ENCODE assay signal across 11 cellular contexts in genomic region chr3:62186967-62187366, GRCh38.
A peak's percentile ranks its signal among the peaks of the same experiment; 100 is the strongest.
DNase-seq lines count a peak whose midpoint lies in the region; ATAC-seq, FAIRE-seq and TF ChIP-seq lines count a peak whose summit lies in the region.
"Had no signal": no experiment of that assay in that cellular context is flagged by ENCODE, and none has a peak within 500 bp of the region (broad histone marks: within the 10 kb centered on the region; RNA-seq: fewer than 3 reads in every experiment).

No MANE protein-coding gene starts in this region.

- CTCF ChIA-PET in CD4-positive, alpha-beta memory T cell (lab: Charles Lee; ENCODE audit: partially characterized antibody) = interaction anchor here (1.0 to 3.9 kb wide), 3 partner anchors 11 to 15 kb away, joined by 3 to 50 read pairs (median 27); no protein-coding TSS in a partner anchor

- no peak overlapping the region for H3K4me3 Mint-ChIP-seq in CD4-positive, alpha-beta memory T cell

- H3K4me3 ChIP-seq in CD4-positive, alpha-beta memory T cell (ENCODE audit: low read length in 2 of 2) = no peak overlapping the region
- H3K4me3 ChIP-seq: BLaER1 treated with 17β-estradiol and CSF1 and Interleukin-3, amounts not matched to agents 10 nM and 100 nM; SJSA1 had no signal

- H3K27me3 Mint-ChIP-seq in CD4-positive, alpha-beta memory T cell = peaks cover 0 to 3% of the 10 kb centered on the region in 2 donors

- H3K27ac Mint-ChIP-seq in CD4-positive, alpha-beta memory T cell = no peak overlapping the region

- H3K36me3 ChIP-seq in CD4-positive, alpha-beta memory T cell (ENCODE audit: insufficient read depth, low read length) = no peaks in the 10 kb centered on the region
- H3K36me3 ChIP-seq: SJSA1 had no signal

- FAIRE-seq in urothelium cell line (lab: Jason Lieb, UNC) = no peak

- no peaks in the 10 kb centered on the region for H3K9me3 ChIP-seq in CD4-positive, alpha-beta memory T cell (ENCODE audit: control insufficient read depth in 1 of 2, low read length in 2 of 2)
- H3K9me3 ChIP-seq: BLaER1 treated with 17β-estradiol and CSF1 and Interleukin-3, amounts not matched to agents 10 nM and 100 nM; SJSA1 had no signal

- DNase-seq in NCI-H748 (lab: John Stamatoyannopoulos, UW; ENCODE audit: unreplicated experiment) (peak; percentile 22), NCI-H748 treated with DMSO at 0.1 percent for 48 hours (lab: John Stamatoyannopoulos, UW) (no peak), left ventricle myocardium superior (no peak), urothelium cell line (ENCODE audit: low spot score) (peak; percentile 31), DMS153 treated with DMSO at 0.1 percent for 48 hours (lab: John Stamatoyannopoulos, UW; ENCODE audit: unreplicated experiment) (no peak)
- DNase-seq in CD4-positive, alpha-beta memory T cell = no peak
- DNase-seq: amniotic stem cell had no signal

- POLR2A ChIA-PET in CD4-positive, alpha-beta memory T cell (lab: Charles Lee; ENCODE audit: partially characterized antibody) = no interaction called here

- peaks cover 4% of the 10 kb centered on the region for H3K4me1 ChIP-seq in CD4-positive, alpha-beta memory T cell (ENCODE audit: insufficient read depth, low read length)
- H3K4me1 ChIP-seq: SJSA1 had no signal

- H3K27me3 ChIP-seq in CD4-positive, alpha-beta memory T cell (ENCODE audit: insufficient read depth, low read length) = no peaks in the 10 kb centered on the region
- H3K27me3 ChIP-seq: BLaER1 treated with 17β-estradiol and CSF1 and Interleukin-3, amounts not matched to agents 10 nM and 100 nM; SJSA1 had no signal

- no peaks in the 10 kb centered on the region for H3K36me3 Mint-ChIP-seq in CD4-positive, alpha-beta memory T cell

- intact Hi-C loops in left ventricle myocardium superior (cut with micrococcal nuclease) = loop anchor here (5.0 kb wide), 2 partner anchors 330 to 620 kb away; no protein-coding TSS in a partner anchor
- intact Hi-C loops in CD4-positive, alpha-beta memory T cell (cut with micrococcal nuclease) = no loop called here

- H3K9me3 Mint-ChIP-seq in CD4-positive, alpha-beta memory T cell = no peaks in the 10 kb centered on the region

- ATAC-seq in SK-N-SH treated with all-trans-retinoic acid at 6 μM for 48 hours = peak; percentile 15; the same call in 1 of the 3 replicates
- peak; percentile 73 for ATAC-seq in left ventricle myocardium superior
- ATAC-seq in esophagus mucosa = no peak

- no peak overlapping the region for H3K27ac ChIP-seq in CD4-positive, alpha-beta memory T cell (ENCODE audit: low read depth, low read length)
- H3K27ac ChIP-seq: SJSA1 had no signal

- H3K4me1 Mint-ChIP-seq in CD4-positive, alpha-beta memory T cell = peaks cover 5 to 8% (median 6%) of the 10 kb centered on the region in 4 donors

TF ChIP-seq in SK-N-SH treated with all-trans-retinoic acid at 6 μM for 48 hours, 23 proteins besides CTCF, POLR2A, EP300 and RAD21:
- TF ChIP-seq PPARA (CRISPR knock-in tag; IDR thresholded peaks at IDR 0.05; ENCODE audit: borderline replicate concordance) (no peak), ZFP3 (CRISPR knock-in tag; IDR thresholded peaks at IDR 0.05) (no peak), ZNF8 (CRISPR knock-in tag; IDR thresholded peaks at IDR 0.05) (no peak), ZFP30 (CRISPR knock-in tag; IDR thresholded peaks at IDR 0.05) (no peak), OSR1 (CRISPR knock-in tag; IDR thresholded peaks at IDR 0.05) (no peak), TSHZ2 (CRISPR knock-in tag; IDR thresholded peaks at IDR 0.05) (no peak), POU6F1 (CRISPR knock-in tag; IDR thresholded peaks at IDR 0.05; ENCODE audit: borderline replicate concordance, low read depth) (no peak), TOX (CRISPR knock-in tag; IDR thresholded peaks at IDR 0.05; ENCODE audit: borderline replicate concordance) (no peak), ZNF565 (CRISPR knock-in tag; conservative IDR thresholded peaks at IDR 0.05; ENCODE audit: low read depth) (no peak), ZNF70 (CRISPR knock-in tag; IDR thresholded peaks at IDR 0.05) (no peak), CREB5 (CRISPR knock-in tag; IDR thresholded peaks at IDR 0.05; ENCODE audit: low read depth) (no peak), CSDC2 (CRISPR knock-in tag; IDR thresholded peaks at IDR 0.05) (no peak), PATZ1 (CRISPR knock-in tag; IDR thresholded peaks at IDR 0.05; ENCODE audit: borderline replicate concordance) (no peak), CSRNP3 (CRISPR knock-in tag; IDR thresholded peaks at IDR 0.05) (no peak), GLIS3 (CRISPR knock-in tag; IDR thresholded peaks at IDR 0.05) (no peak), TCF4 (CRISPR knock-in tag; IDR thresholded peaks at IDR 0.05; ENCODE audit: borderline replicate concordance) (no peak)

Comparison
In these comparisons a context has a peak if more than half of its experiments do, and no peak if none do; other contexts are left out.
1. DNase-seq: peak in NCI-H748 (single experiment) and urothelium cell line (single experiment); none in NCI-H748 treated with DMSO at 0.1 percent for 48 hours (single experiment), left ventricle myocardium superior (single experiment), CD4-positive, alpha-beta memory T cell (0 of 5) and DMS153 treated with DMSO at 0.1 percent for 48 hours (single experiment).